Comparison of ENCODE assay signal across 8 cellular contexts in the genomic region with DNA sequence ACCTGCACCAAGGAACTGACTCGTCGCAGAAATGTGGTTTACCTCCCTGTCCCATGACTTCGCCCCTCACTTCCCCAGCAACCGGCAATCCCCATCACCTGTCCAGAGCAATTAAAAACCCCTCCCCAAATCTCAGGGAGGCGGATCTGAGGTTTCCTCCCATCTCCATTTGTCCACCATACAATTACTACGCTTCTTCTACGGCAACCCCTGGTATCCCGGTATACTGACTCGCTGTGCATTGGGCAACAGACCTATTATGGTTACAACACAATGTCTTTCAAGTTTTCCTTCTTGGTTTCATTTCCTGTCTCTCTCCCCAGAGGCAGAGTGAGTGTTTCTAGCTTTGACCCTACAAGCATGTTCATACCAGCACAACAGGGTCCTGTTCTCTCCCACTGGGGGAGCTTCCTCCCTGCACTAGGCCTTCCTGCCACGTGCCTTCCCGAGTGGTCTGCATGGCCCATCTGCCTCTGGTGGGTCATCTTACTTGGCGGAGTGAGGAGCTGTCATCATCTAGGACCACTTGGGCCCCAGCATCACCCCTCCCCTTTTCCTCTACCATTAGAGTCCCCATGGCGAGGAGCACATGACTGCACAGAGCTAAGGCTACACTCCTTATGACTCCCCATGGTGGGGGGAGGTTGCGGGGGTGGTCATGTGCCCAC. TPM values are rescaled to one million over a fixed set of nuclear protein-coding genes. Genes with fewer than 3 reads are reported as not detected.
DNase-seq lines count a peak whose midpoint lies in the region; ATAC-seq and TF ChIP-seq lines count a peak whose summit lies in the region.

No MANE protein-coding gene starts in this region.

- peaks cover 23% of the 10 kb centered on the region for H3K4me1 Mint-ChIP-seq in T-helper 17 cell

- no peaks in the 10 kb centered on the region for H3K9me3 ChIP-seq in T-helper 17 cell (ENCODE audit: control insufficient read depth, low read length, poor library complexity, severe bottlenecking)

- CTCF ChIA-PET in GM10248 (lab: Yijun Ruan, JAX), result interaction anchor here (0.6 to 4.2 kb wide), 5 partner anchors 11 to 92 kb away, joined by 3 to 28 read pairs (median 7); no protein-coding TSS in a partner anchor

- no peak for TF ChIP-seq CTCF in GM10248 (IDR thresholded peaks at IDR 0.05; ENCODE audit: control extremely low read depth, extremely low read depth, low read depth, missing control alignments)

- POLR2A ChIA-PET in GM10248 (lab: Yijun Ruan, JAX), result interaction anchor here (0.8 kb wide), 1 partner anchor 28 kb away, joined by 4 read pairs; no protein-coding TSS in a partner anchor

- H3K36me3 Mint-ChIP-seq in T-helper 17 cell (ENCODE audit: low read depth), result peaks cover 11% of the 10 kb centered on the region

- peak overlapping the region; percentile 92 for H3K27ac Mint-ChIP-seq in T-helper 17 cell

- intact Hi-C loops in left ventricle myocardium superior (cut with micrococcal nuclease), result no loop called here

- no peak overlapping the region for H3K4me3 Mint-ChIP-seq in T-helper 17 cell

- ATAC-seq in HG02885 (IDR thresholded peaks at IDR 0.05; ENCODE audit: poor library complexity, unreplicated experiment), result peak; percentile 73
- ATAC-seq in T-helper 17 cell, result peak; percentile 23
- ATAC-seq in left ventricle myocardium superior, result peak; percentile 44

- H3K27me3 Mint-ChIP-seq in T-helper 17 cell, result no peaks in the 10 kb centered on the region

- peak; percentile 54 for DNase-seq in GM10248 (ENCODE audit: extremely low spot score)
- no peak for DNase-seq in T-helper 17 cell
- peak; percentile 26 for DNase-seq in left ventricle myocardium superior
- no peak for DNase-seq in effector CD8-positive, alpha-beta T cell (lab: John Stamatoyannopoulos, UW)
- DNase-seq in GM19240 (ENCODE audit: insufficient read length, low spot score), result no peak
- DNase-seq in kidney glomerular epithelial cell (lab: John Stamatoyannopoulos, UW), result no peak
- DNase-seq in NCI-H69 (lab: John Stamatoyannopoulos, UW), result no peak

RNA-seq across cellular contexts. Expression of a gene that starts 30.3 kb away (rescaled TPM):
- total RNA-seq in T-helper 17 cell, result 100 to 1,000 TPM; 229 to 275 TPM
- 173 TPM for total RNA-seq in left ventricle myocardium superior

RNA-seq across cellular contexts. Expression of a gene that starts 34.8 kb away (rescaled TPM):
- total RNA-seq in T-helper 17 cell, result 10 to 100 TPM; 41.4 to 52.0 TPM
- 12.4 TPM for total RNA-seq in left ventricle myocardium superior

Comparison
In these comparisons a context has a peak if more than half of its experiments do, and no peak if none do; other contexts are left out.
1. DNase-seq: peak in GM10248 (single experiment) and left ventricle myocardium superior (single experiment); none in T-helper 17 cell (0 of 3), effector CD8-positive, alpha-beta T cell (single experiment), GM19240 (single experiment), kidney glomerular epithelial cell (single experiment) and NCI-H69 (single experiment).
2. ATAC-seq: peak in every context shown above with its lines; median percentile 73 in HG02885; 44 in left ventricle myocardium superior; 23 in T-helper 17 cell.